In the genomic region with DNA sequence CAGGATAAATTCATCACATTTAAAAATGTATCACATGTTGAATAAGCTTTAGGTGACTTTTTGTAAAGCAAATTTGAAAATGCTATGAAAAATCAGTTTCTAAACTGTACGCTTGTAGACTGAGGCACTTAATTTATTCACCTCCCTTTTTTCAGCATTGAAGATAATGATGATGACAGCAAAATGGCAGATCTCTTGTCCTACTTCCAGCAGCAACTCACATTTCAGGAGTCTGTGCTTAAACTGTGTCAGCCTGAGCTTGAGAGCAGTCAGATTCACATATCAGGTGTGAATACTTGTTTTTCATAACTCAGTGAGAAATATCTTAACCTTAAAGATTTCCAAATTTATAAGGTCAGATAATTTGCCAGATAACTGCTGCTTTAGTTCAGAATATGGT, we compare ENCODE assay signal across 2 cellular contexts.
A peak's percentile ranks its signal among the peaks of the same experiment; 100 is the strongest.
TF ChIP-seq lines count a peak whose summit lies in the region.

No MANE protein-coding gene starts in this region.

TF ChIP-seq in HepG2, 621 proteins besides CTCF, POLR2A, EP300 and RAD21:
- TF ChIP-seq, protein P1, sequence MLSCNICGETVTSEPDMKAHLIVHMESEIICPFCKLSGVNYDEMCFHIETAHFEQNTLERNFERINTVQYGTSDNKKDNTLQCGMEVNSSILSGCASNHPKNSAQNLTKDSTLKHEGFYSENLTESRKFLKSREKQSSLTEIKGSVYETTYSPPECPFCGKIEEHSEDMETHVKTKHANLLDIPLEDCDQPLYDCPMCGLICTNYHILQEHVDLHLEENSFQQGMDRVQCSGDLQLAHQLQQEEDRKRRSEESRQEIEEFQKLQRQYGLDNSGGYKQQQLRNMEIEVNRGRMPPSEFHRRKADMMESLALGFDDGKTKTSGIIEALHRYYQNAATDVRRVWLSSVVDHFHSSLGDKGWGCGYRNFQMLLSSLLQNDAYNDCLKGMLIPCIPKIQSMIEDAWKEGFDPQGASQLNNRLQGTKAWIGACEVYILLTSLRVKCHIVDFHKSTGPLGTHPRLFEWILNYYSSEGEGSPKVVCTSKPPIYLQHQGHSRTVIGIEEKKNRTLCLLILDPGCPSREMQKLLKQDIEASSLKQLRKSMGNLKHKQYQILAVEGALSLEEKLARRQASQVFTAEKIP (CRISPR knock-in tag; IDR thresholded peaks at IDR 0.05; ENCODE audit: borderline replicate concordance), result no peak
- no peak for TF ChIP-seq ZSCAN31 (CRISPR knock-in tag; IDR thresholded peaks at IDR 0.05; ENCODE audit: low read depth)
- TF ChIP-seq ZEB1 (IDR thresholded peaks at IDR 0.05; ENCODE audit: insufficient replicate concordance, low read depth), result no peak
- TF ChIP-seq, protein P2, sequence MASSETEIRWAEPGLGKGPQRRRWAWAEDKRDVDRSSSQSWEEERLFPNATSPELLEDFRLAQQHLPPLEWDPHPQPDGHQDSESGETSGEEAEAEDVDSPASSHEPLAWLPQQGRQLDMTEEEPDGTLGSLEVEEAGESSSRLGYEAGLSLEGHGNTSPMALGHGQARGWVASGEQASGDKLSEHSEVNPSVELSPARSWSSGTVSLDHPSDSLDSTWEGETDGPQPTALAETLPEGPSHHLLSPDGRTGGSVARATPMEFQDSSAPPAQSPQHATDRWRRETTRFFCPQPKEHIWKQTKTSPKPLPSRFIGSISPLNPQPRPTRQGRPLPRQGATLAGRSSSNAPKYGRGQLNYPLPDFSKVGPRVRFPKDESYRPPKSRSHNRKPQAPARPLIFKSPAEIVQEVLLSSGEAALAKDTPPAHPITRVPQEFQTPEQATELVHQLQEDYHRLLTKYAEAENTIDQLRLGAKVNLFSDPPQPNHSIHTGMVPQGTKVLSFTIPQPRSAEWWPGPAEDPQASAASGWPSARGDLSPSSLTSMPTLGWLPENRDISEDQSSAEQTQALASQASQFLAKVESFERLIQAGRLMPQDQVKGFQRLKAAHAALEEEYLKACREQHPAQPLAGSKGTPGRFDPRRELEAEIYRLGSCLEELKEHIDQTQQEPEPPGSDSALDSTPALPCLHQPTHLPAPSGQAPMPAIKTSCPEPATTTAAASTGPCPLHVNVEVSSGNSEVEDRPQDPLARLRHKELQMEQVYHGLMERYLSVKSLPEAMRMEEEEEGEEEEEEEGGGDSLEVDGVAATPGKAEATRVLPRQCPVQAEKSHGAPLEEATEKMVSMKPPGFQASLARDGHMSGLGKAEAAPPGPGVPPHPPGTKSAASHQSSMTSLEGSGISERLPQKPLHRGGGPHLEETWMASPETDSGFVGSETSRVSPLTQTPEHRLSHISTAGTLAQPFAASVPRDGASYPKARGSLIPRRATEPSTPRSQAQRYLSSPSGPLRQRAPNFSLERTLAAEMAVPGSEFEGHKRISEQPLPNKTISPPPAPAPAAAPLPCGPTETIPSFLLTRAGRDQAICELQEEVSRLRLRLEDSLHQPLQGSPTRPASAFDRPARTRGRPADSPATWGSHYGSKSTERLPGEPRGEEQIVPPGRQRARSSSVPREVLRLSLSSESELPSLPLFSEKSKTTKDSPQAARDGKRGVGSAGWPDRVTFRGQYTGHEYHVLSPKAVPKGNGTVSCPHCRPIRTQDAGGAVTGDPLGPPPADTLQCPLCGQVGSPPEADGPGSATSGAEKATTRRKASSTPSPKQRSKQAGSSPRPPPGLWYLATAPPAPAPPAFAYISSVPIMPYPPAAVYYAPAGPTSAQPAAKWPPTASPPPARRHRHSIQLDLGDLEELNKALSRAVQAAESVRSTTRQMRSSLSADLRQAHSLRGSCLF (CRISPR knock-in tag; IDR thresholded peaks at IDR 0.05; ENCODE audit: borderline replicate concordance), result no peak
- TF ChIP-seq, protein P3, sequence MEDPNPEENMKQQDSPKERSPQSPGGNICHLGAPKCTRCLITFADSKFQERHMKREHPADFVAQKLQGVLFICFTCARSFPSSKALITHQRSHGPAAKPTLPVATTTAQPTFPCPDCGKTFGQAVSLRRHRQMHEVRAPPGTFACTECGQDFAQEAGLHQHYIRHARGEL (CRISPR knock-in tag; IDR thresholded peaks at IDR 0.05), result no peak
- TF ChIP-seq ZNF138 (CRISPR knock-in tag; IDR thresholded peaks at IDR 0.05; ENCODE audit: low read depth), result no peak
- peak; percentile 73 for TF ChIP-seq MAFF (IDR thresholded peaks at IDR 0.05; ENCODE audit: low read depth, low read length)
- TF ChIP-seq, protein P4, sequence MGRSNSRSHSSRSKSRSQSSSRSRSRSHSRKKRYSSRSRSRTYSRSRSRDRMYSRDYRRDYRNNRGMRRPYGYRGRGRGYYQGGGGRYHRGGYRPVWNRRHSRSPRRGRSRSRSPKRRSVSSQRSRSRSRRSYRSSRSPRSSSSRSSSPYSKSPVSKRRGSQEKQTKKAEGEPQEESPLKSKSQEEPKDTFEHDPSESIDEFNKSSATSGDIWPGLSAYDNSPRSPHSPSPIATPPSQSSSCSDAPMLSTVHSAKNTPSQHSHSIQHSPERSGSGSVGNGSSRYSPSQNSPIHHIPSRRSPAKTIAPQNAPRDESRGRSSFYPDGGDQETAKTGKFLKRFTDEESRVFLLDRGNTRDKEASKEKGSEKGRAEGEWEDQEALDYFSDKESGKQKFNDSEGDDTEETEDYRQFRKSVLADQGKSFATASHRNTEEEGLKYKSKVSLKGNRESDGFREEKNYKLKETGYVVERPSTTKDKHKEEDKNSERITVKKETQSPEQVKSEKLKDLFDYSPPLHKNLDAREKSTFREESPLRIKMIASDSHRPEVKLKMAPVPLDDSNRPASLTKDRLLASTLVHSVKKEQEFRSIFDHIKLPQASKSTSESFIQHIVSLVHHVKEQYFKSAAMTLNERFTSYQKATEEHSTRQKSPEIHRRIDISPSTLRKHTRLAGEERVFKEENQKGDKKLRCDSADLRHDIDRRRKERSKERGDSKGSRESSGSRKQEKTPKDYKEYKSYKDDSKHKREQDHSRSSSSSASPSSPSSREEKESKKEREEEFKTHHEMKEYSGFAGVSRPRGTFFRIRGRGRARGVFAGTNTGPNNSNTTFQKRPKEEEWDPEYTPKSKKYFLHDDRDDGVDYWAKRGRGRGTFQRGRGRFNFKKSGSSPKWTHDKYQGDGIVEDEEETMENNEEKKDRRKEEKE (IDR thresholded peaks at IDR 0.05), result no peak
- TF ChIP-seq MAFK (conservative IDR thresholded peaks at IDR 0.05 in 1 of 2, IDR thresholded peaks at IDR 0.05 in 1 of 2; ENCODE audit: low read length in 2 of 2), result peak; percentile 81 to 88

TF ChIP-seq in K562, 482 proteins besides CTCF, POLR2A, EP300 and RAD21:
- TF ChIP-seq, protein P5, sequence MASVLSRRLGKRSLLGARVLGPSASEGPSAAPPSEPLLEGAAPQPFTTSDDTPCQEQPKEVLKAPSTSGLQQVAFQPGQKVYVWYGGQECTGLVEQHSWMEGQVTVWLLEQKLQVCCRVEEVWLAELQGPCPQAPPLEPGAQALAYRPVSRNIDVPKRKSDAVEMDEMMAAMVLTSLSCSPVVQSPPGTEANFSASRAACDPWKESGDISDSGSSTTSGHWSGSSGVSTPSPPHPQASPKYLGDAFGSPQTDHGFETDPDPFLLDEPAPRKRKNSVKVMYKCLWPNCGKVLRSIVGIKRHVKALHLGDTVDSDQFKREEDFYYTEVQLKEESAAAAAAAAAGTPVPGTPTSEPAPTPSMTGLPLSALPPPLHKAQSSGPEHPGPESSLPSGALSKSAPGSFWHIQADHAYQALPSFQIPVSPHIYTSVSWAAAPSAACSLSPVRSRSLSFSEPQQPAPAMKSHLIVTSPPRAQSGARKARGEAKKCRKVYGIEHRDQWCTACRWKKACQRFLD (CRISPR knock-in tag; IDR thresholded peaks at IDR 0.05), result no peak
- TF ChIP-seq BMI1 (IDR thresholded peaks at IDR 0.05; ENCODE audit: low read length) (no peak), LARP7 (IDR thresholded peaks at IDR 0.05) (no peak), SP2 (IDR thresholded peaks at IDR 0.05; ENCODE audit: extremely low read depth, low read depth, low read length, poor library complexity, severe bottlenecking) (no peak), ZNF316 (IDR thresholded peaks at IDR 0.05) (0 out of 2 replicates have a peak, but pooled peaks have one; percentile 21), MAFF (IDR thresholded peaks at IDR 0.05; ENCODE audit: low read length) (peak; percentile 24), RNF2 (IDR thresholded peaks at IDR 0.05) (no peak), CEBPG (CRISPR knock-in tag; IDR thresholded peaks at IDR 0.05) (no peak), CEBPG (tag; conservative IDR thresholded peaks at IDR 0.05 in 1 of 2, IDR thresholded peaks at IDR 0.05 in 1 of 2) (no peak), KLF13 (tag; IDR thresholded peaks at IDR 0.05; ENCODE audit: borderline replicate concordance, low read depth) (no peak), KLF6 (CRISPR knock-in tag; IDR thresholded peaks at IDR 0.05; ENCODE audit: borderline replicate concordance) (no peak), NR4A1 (CRISPR knock-in tag; IDR thresholded peaks at IDR 0.05) (no peak), NR4A1 (tag; IDR thresholded peaks at IDR 0.05) (no peak), FIP1L1 (IDR thresholded peaks at IDR 0.05; ENCODE audit: low read depth, low read length, poor library complexity, severe bottlenecking) (no peak), KDM5B (IDR thresholded peaks at IDR 0.05; ENCODE audit: insufficient replicate concordance, low read depth, low read length) (no peak), SRF (CRISPR knock-in tag; IDR thresholded peaks at IDR 0.05) (no peak)
- TF ChIP-seq, protein P6, sequence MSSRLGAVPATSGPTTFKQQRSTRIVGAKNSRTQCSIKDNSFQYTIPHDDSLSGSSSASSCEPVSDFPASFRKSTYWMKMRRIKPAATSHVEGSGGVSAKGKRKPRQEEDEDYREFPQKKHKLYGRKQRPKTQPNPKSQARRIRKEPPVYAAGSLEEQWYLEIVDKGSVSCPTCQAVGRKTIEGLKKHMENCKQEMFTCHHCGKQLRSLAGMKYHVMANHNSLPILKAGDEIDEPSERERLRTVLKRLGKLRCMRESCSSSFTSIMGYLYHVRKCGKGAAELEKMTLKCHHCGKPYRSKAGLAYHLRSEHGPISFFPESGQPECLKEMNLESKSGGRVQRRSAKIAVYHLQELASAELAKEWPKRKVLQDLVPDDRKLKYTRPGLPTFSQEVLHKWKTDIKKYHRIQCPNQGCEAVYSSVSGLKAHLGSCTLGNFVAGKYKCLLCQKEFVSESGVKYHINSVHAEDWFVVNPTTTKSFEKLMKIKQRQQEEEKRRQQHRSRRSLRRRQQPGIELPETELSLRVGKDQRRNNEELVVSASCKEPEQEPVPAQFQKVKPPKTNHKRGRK (tag; IDR thresholded peaks at IDR 0.05), result no peak
